In the genomic region with DNA sequence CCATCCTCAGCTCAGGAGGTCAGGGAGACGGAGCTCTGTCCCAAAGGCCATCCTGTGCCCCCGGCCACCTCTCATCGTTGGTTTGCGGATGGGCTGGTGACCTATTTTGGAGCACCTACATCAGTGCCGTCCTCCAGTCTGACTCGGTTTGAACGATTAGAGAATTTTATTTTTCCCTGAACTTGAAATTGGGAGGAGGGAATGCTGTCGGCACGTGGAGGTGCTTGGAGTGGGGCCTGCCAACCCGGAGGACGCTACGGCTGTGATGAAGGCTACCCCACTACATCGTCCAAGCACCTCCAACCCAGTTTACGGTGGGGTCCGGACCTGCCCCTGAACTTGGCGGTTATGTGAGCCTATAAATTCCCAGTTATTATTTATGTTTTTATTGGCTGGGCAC, we compare ENCODE assay signal across 13 cellular contexts. TPM values are rescaled to one million over a fixed set of nuclear protein-coding genes. Genes with fewer than 3 reads are reported as not detected.
DNase-seq lines count a peak whose midpoint lies in the region; ATAC-seq, FAIRE-seq and TF ChIP-seq lines count a peak whose summit lies in the region.
"Had no signal": no experiment of that assay in that cellular context is flagged by ENCODE, and none has a peak within 500 bp of the region (broad histone marks: within the 10 kb centered on the region; RNA-seq: fewer than 3 reads in every experiment).

No MANE protein-coding gene starts in this region.

- H3K27me3 ChIP-seq in neural cell (ENCODE audit: insufficient read depth, low read depth, low read length) (no peaks in the 10 kb centered on the region), tibial artery (no peaks in the 10 kb centered on the region)
- H3K27me3 ChIP-seq: BLaER1 treated with 17β-estradiol and CSF1 and Interleukin-3, amounts not matched to agents 10 nM and 100 nM had no signal

- H3F3A ChIP-seq in neural cell (ENCODE audit: insufficient read depth, low read length, poor library complexity, severe bottlenecking), result no peaks in the 10 kb centered on the region

- no peak for TF ChIP-seq EP300 in neural cell (conservative IDR thresholded peaks at IDR 0.05; ENCODE audit: poor library complexity, severe bottlenecking)

- no peak overlapping the region for H3K4me2 ChIP-seq in neural cell (ENCODE audit: low read length)
- H3K4me2 ChIP-seq: A549; BLaER1 treated with 17β-estradiol and CSF1 and Interleukin-3, amounts not matched to agents 10 nM and 100 nM; GM23338 had no signal

- no peaks in the 10 kb centered on the region for H3K9me2 ChIP-seq in neural cell (ENCODE audit: insufficient read depth, low read length)

- peak overlapping the region; percentile 52 for H3K4me3 ChIP-seq in neural cell (ENCODE audit: low read length)
- H3K4me3 ChIP-seq in tibial artery, result no peak overlapping the region
- H3K4me3 ChIP-seq: A549; BLaER1 treated with 17β-estradiol and CSF1 and Interleukin-3, amounts not matched to agents 10 nM and 100 nM; GM23338 had no signal

- TF ChIP-seq CTCF in RWPE1 (conservative IDR thresholded peaks at IDR 0.05; ENCODE audit: low read depth) (no peak), neural cell (IDR thresholded peaks at IDR 0.05; ENCODE audit: poor library complexity, severe bottlenecking) (no peak), mesothelial cell of epicardium (IDR thresholded peaks at IDR 0.05; ENCODE audit: unreplicated experiment) (no peak), tibial artery (IDR thresholded peaks at IDR 0.05) (no peak)

- H3K4me1 ChIP-seq in tibial artery, result peaks cover 0 to 17% (median 7%) of the 10 kb centered on the region in 4 donors
- H3K4me1 ChIP-seq: A549 had no signal

- TF ChIP-seq POLR2A in H54 (IDR thresholded peaks at IDR 0.05; ENCODE audit: low read depth, low read length), result no peak

- H4K20me1 ChIP-seq in neural cell (ENCODE audit: insufficient read depth), result no peaks in the 10 kb centered on the region

- no peak for TF ChIP-seq RAD21 in neural cell (conservative IDR thresholded peaks at IDR 0.05)

- H3K9me3 ChIP-seq in neural cell (ENCODE audit: low read length) (no peaks in the 10 kb centered on the region), tibial artery (no peaks in the 10 kb centered on the region)
- H3K9me3 ChIP-seq: A549 had no signal

- CTCF ChIA-PET in RWPE1 (lab: Yijun Ruan, JAX), result no interaction called here

- H3K27me3 Mint-ChIP-seq in mesothelial cell of epicardium (ENCODE audit: low read depth), result no peaks in the 10 kb centered on the region
- H3K27me3 Mint-ChIP-seq: CD4-positive, CD25-positive, alpha-beta regulatory T cell had no signal

- POLR2A ChIA-PET in RWPE1 (lab: Yijun Ruan, JAX; ENCODE audit: low non-redundant PET), result no interaction called here

- H3K36me3 ChIP-seq in neural cell (ENCODE audit: insufficient read depth, low read length) (no peaks in the 10 kb centered on the region), tibial artery (peaks cover 0 to 31% (median 11%) of the 10 kb centered on the region in 3 donors)

- no peak overlapping the region for H3K27ac Mint-ChIP-seq in mesothelial cell of epicardium
- H3K27ac Mint-ChIP-seq: GM23338 had no signal

- ATAC-seq in stimulated activated naive CD8-positive, alpha-beta T cell treated with anti-CD3 and anti-CD28 coated beads, Interleukin-15, Interleukin-2, amounts not matched to agents 100 U/mL and 50 U/mL, for 24 hours, result no peak
- ATAC-seq: A549, GM23338 had no signal

- no peak for FAIRE-seq in H54 (lab: Jason Lieb, UNC)
- FAIRE-seq: A549 had no signal

- H3K27ac ChIP-seq in RWPE1, result peak overlapping the region; percentile 21; the same call in 1 of the 2 replicates
- H3K27ac ChIP-seq in neural cell (ENCODE audit: low read length), result no peak overlapping the region
- H3K27ac ChIP-seq in tibial artery, result no peak overlapping the region
- H3K27ac ChIP-seq: A549, HL-60 had no signal

- no peak overlapping the region for H3K9ac ChIP-seq in neural cell (ENCODE audit: low read length)
- H3K9ac ChIP-seq: BLaER1 treated with 17β-estradiol and CSF1 and Interleukin-3, amounts not matched to agents 10 nM and 100 nM had no signal

- H3K79me2 ChIP-seq in neural cell (replicated peaks; ENCODE audit: insufficient read depth, low read length), result no peaks in the 10 kb centered on the region

- H3K36me3 Mint-ChIP-seq in mesothelial cell of epicardium, result no peaks in the 10 kb centered on the region
- H3K36me3 Mint-ChIP-seq: CD4-positive, CD25-positive, alpha-beta regulatory T cell had no signal

- no peaks in the 10 kb centered on the region for H3K9me3 Mint-ChIP-seq in mesothelial cell of epicardium
- H3K9me3 Mint-ChIP-seq: CD4-positive, CD25-positive, alpha-beta regulatory T cell; GM23338 had no signal

- intact Hi-C loops in tibial artery (cut with DNase I; ENCODE audit: low total_unique reads), result no loop called here

- H3K4me1 Mint-ChIP-seq in mesothelial cell of epicardium, result peaks cover 3% of the 10 kb centered on the region
- H3K4me1 Mint-ChIP-seq: GM23338 had no signal

- peak; percentile 6 for DNase-seq in H54 (ENCODE audit: insufficient read length, low spot score)
- DNase-seq in RWPE1 (ENCODE audit: low spot score), result no peak
- DNase-seq in mesothelial cell of epicardium (ENCODE audit: low spot score in 2 of 2, unreplicated experiment in 2 of 2), result no peak
- DNase-seq in stimulated activated naive CD8-positive, alpha-beta T cell treated with anti-CD3 and anti-CD28 coated beads, Interleukin-15, Interleukin-2, amounts not matched to agents 100 U/mL and 50 U/mL, for 24 hours, result no peak
- no peak for DNase-seq in tibial artery
- DNase-seq in NCI-H2171 (lab: John Stamatoyannopoulos, UW), result no peak
- DNase-seq: CD4-positive, CD25-positive, alpha-beta regulatory T cell; HCEC 1CT had no signal

- H3K4me3 Mint-ChIP-seq in mesothelial cell of epicardium, result no peak overlapping the region
- H3K4me3 Mint-ChIP-seq: GM23338 had no signal

- H2AFZ ChIP-seq in neural cell (ENCODE audit: low read depth, low read length), result no peak overlapping the region
- H2AFZ ChIP-seq: GM23338 had no signal

TF ChIP-seq in neural cell, 6 proteins besides CTCF, POLR2A, EP300 and RAD21:
- TF ChIP-seq MXI1 (conservative IDR thresholded peaks at IDR 0.05; ENCODE audit: poor library complexity, severe bottlenecking), result no peak
- no peak for TF ChIP-seq TAF1 (IDR thresholded peaks at IDR 0.05; ENCODE audit: low read depth)
- TF ChIP-seq, protein P1, sequence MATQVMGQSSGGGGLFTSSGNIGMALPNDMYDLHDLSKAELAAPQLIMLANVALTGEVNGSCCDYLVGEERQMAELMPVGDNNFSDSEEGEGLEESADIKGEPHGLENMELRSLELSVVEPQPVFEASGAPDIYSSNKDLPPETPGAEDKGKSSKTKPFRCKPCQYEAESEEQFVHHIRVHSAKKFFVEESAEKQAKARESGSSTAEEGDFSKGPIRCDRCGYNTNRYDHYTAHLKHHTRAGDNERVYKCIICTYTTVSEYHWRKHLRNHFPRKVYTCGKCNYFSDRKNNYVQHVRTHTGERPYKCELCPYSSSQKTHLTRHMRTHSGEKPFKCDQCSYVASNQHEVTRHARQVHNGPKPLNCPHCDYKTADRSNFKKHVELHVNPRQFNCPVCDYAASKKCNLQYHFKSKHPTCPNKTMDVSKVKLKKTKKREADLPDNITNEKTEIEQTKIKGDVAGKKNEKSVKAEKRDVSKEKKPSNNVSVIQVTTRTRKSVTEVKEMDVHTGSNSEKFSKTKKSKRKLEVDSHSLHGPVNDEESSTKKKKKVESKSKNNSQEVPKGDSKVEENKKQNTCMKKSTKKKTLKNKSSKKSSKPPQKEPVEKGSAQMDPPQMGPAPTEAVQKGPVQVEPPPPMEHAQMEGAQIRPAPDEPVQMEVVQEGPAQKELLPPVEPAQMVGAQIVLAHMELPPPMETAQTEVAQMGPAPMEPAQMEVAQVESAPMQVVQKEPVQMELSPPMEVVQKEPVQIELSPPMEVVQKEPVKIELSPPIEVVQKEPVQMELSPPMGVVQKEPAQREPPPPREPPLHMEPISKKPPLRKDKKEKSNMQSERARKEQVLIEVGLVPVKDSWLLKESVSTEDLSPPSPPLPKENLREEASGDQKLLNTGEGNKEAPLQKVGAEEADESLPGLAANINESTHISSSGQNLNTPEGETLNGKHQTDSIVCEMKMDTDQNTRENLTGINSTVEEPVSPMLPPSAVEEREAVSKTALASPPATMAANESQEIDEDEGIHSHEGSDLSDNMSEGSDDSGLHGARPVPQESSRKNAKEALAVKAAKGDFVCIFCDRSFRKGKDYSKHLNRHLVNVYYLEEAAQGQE (IDR thresholded peaks at IDR 0.05; ENCODE audit: borderline replicate concordance), result no peak
- no peak for TF ChIP-seq SMC3 (conservative IDR thresholded peaks at IDR 0.05; ENCODE audit: poor library complexity)
- no peak for TF ChIP-seq POLR2AphosphoS5 (IDR thresholded peaks at IDR 0.05)
- TF ChIP-seq EZH2 (IDR thresholded peaks at IDR 0.05; ENCODE audit: borderline replicate concordance, insufficient read depth, low read length, poor library complexity, severe bottlenecking), result no peak

RNA-seq across cellular contexts. Expression of a gene that starts 3.0 kb away (rescaled TPM):
- 22.5 and 24.0 TPM in 2 replicates for polyA plus RNA-seq in neural cell
- polyA minus RNA-seq in neural cell, result 38.7 and 40.2 TPM in 2 replicates
- 12.6 to 13.3 TPM (median 13.2 TPM) in 3 replicates for total RNA-seq in mesothelial cell of epicardium

RNA-seq across cellular contexts. Expression of a gene that starts 24.6 kb away (rescaled TPM):
- 6.5 and 8.6 TPM in 2 replicates for polyA plus RNA-seq in neural cell
- 45.3 and 51.1 TPM in 2 replicates for polyA minus RNA-seq in neural cell
- 10.6 to 12.9 TPM (median 10.6 TPM) in 3 replicates for total RNA-seq in mesothelial cell of epicardium

RNA-seq across cellular contexts. Expression of a gene that starts 31.3 kb away (rescaled TPM):
- 102 and 113 TPM in 2 replicates for polyA plus RNA-seq in neural cell
- polyA minus RNA-seq in neural cell, result 50.6 and 70.4 TPM in 2 replicates
- 74.1 to 80.8 TPM (median 79.5 TPM) in 3 replicates for total RNA-seq in mesothelial cell of epicardium

RNA-seq across cellular contexts. Expression of a gene that starts 33.6 kb away (rescaled TPM):
- polyA plus RNA-seq in neural cell, result 80.6 and 93.4 TPM in 2 replicates
- polyA minus RNA-seq in neural cell, result 78.4 and 84.2 TPM in 2 replicates
- 58.2 to 64.0 TPM (median 61.3 TPM) in 3 replicates for total RNA-seq in mesothelial cell of epicardium

RNA-seq across cellular contexts. Expression of a gene that starts 50.5 kb away (rescaled TPM):
- 0.14 and 0.28 TPM in 2 replicates for polyA plus RNA-seq in neural cell
- polyA minus RNA-seq in neural cell, result not detected in 2 replicates
- total RNA-seq in mesothelial cell of epicardium, result 0.05 to 0.11 TPM (median 0.09 TPM) in 3 replicates
- total RNA-seq: CD4-positive, CD25-positive, alpha-beta regulatory T cell; GM23338 had no signal
- polyA plus RNA-seq: A549; CD4-positive, CD25-positive, alpha-beta regulatory T cell; GM23338 had no signal
